In the genomic region with DNA sequence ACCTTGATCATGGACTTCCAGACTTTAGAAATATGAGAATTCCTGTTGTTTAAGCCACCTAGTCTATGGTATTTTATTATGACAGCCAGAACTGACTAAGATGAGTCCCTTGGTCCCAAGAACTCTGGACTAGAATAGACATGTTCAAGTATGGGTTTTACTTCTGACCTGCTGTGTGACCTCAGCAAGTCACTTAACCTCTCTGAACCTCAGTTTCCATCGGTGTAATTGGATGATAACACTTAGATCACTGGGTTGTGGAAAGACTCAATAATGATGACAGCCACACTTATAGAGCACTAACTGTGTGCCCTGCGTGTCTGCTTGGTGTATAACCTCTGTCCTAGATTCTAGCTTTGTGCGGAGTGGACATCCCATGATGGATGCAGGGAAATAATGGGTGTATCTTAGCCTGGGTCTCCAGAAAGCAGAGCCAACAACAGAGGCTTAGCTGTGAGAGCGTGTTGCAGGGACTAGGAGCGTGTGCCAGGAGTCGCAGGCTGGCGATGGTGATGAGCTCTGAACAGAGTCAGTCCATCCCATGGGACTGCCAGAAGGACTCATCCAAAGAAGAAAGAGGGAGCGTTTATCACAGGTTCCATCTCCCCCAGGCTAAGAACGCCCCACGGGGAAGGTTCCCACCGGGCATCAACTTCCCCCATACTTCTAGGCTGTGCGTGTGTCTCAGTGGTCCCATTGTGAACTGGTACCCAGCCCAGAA, we compare ENCODE assay signal across 22 cellular contexts.
"Had no signal": no experiment of that assay in that cellular context is flagged by ENCODE, and none has a peak within 500 bp of the region (broad histone marks: within the 10 kb centered on the region; RNA-seq: fewer than 3 reads in every experiment).

No MANE protein-coding gene starts in this region.

- H3K4me3 Mint-ChIP-seq: activated CD8-positive, alpha-beta T cell treated with anti-CD3 and anti-CD28 coated beads, Interleukin-2, amount 10 ng/mL, durations not matched to agents 7 days and 5 days; activated naive CD8-positive, alpha-beta T cell treated with anti-CD3 and anti-CD28 coated beads, Interleukin-2, amount 50 U/mL, for 24 hours; activated T-helper 1 cell treated with anti-CD3 and anti-CD28 coated beads, Interleukin-12 subunit alpha, Interleukin-12 subunit beta, Interleukin-2, Interleukin-4 antibody, amounts not matched to agents 30 ng/mL and 10 ng/mL and 1 ng/mL, durations not matched to agents 14 hours and 24 hours and 36 hours; natural killer cell treated with Interleukin-12 subunit alpha and Interleukin-12 subunit beta and Interleukin-15 and Interleukin-18, amount 100 ng/mL, for 72 hours had no signal

- H3K27me3 Mint-ChIP-seq: activated naive CD8-positive, alpha-beta T cell treated with anti-CD3 and anti-CD28 coated beads, Interleukin-2, amount 50 U/mL, for 24 hours had no signal

- DNase-seq: activated CD4-positive, alpha-beta T cell treated with anti-CD3 and anti-CD28 coated beads for 1 hour; activated CD4-positive, alpha-beta T cell treated with anti-CD3 and anti-CD28 coated beads, Interleukin-2, amount 50 U/mL, for 1 hour; activated CD8-positive, alpha-beta T cell treated with anti-CD3 and anti-CD28 coated beads, Interleukin-2, amount 10 ng/mL, durations not matched to agents 7 days and 5 days; activated gamma-delta T cell; activated naive CD4-positive, alpha-beta T cell treated with anti-CD3 and anti-CD28 coated beads, Interleukin-2, amount 50 U/mL, for 16 hours; activated naive CD8-positive, alpha-beta T cell treated with anti-CD3 and anti-CD28 coated beads, Interleukin-2, amount 50 U/mL, for 24 hours; dermis blood vessel endothelial cell; effector CD8-positive, alpha-beta T cell; erythroblast; foreskin keratinocyte; kidney; left lung; pancreas; psoas muscle; stimulated activated CD4-positive, alpha-beta T cell treated with anti-CD3 and anti-CD28 coated beads, Interleukin-4, amount 100 ng/mL, for 4 hours; stimulated activated naive CD8-positive, alpha-beta T cell treated with anti-CD3 and anti-CD28 coated beads, Interleukin-15, Interleukin-2, amounts not matched to agents 100 U/mL and 50 U/mL, for 24 hours; substantia nigra; thyroid gland; upper lobe of right lung had no signal

- ATAC-seq: activated CD8-positive, alpha-beta T cell treated with anti-CD3 and anti-CD28 coated beads, Interleukin-2, amount 10 ng/mL, durations not matched to agents 7 days and 5 days; activated naive CD8-positive, alpha-beta T cell treated with anti-CD3 and anti-CD28 coated beads, Interleukin-2, amount 50 U/mL, for 24 hours; foreskin keratinocyte; left lung; pancreas; psoas muscle; stimulated activated naive CD8-positive, alpha-beta T cell treated with anti-CD3 and anti-CD28 coated beads, Interleukin-15, Interleukin-2, amounts not matched to agents 100 U/mL and 50 U/mL, for 24 hours had no signal

- H3K27ac Mint-ChIP-seq: activated CD8-positive, alpha-beta T cell treated with anti-CD3 and anti-CD28 coated beads, Interleukin-2, amount 10 ng/mL, durations not matched to agents 7 days and 5 days; activated naive CD8-positive, alpha-beta T cell treated with anti-CD3 and anti-CD28 coated beads, Interleukin-2, amount 50 U/mL, for 24 hours; activated T-helper 1 cell treated with anti-CD3 and anti-CD28 coated beads, Interleukin-12 subunit alpha, Interleukin-12 subunit beta, Interleukin-2, Interleukin-4 antibody, amounts not matched to agents 30 ng/mL and 10 ng/mL and 1 ng/mL, durations not matched to agents 14 hours and 24 hours and 36 hours had no signal

- H3K9me3 Mint-ChIP-seq: activated T-helper 1 cell treated with anti-CD3 and anti-CD28 coated beads, Interleukin-12 subunit alpha, Interleukin-12 subunit beta, Interleukin-2, Interleukin-4 antibody, amounts not matched to agents 30 ng/mL and 10 ng/mL and 1 ng/mL, durations not matched to agents 14 hours and 24 hours and 36 hours; natural killer cell treated with Interleukin-12 subunit alpha and Interleukin-12 subunit beta and Interleukin-15 and Interleukin-18, amount 100 ng/mL, for 72 hours had no signal

- H3K4me3 ChIP-seq: left lung, pancreas, psoas muscle, right atrium auricular region, thyroid gland, upper lobe of right lung had no signal
